In genomic region chr4:78551420-78552351, GRCh38 we compare ENCODE assay signal across 8 cellular contexts.
DNase-seq lines count a peak whose midpoint lies in the region; ATAC-seq lines count a peak whose summit lies in the region.

ANXA3 (plus strand) TSS chr4:78551770; CDS start chr4:78554474, 2,704 bp downstream.

- H3K4me1 Mint-ChIP-seq in central memory CD8-positive, alpha-beta T cell = peaks cover 6% of the 10 kb centered on the region

- no peak within 1 kb of the TSS for H3K27ac ChIP-seq in BLaER1 treated with 17β-estradiol and CSF1 and Interleukin-3, amounts not matched to agents 10 nM and 100 nM
- peak within 1 kb of the TSS; percentile 46 for H3K27ac ChIP-seq in layer of hippocampus (ENCODE audit: low read depth, low read length)
- H3K27ac ChIP-seq in effector memory CD4-positive, alpha-beta T cell (ENCODE audit: insufficient read depth, low read length, poor library complexity, severe bottlenecking) = no peak within 1 kb of the TSS

- H3K9me3 ChIP-seq in BLaER1 treated with 17β-estradiol and CSF1 and Interleukin-3, amounts not matched to agents 10 nM and 100 nM (replicated peaks in 1 of 11) = peaks cover 8 to 31% (median 17%) of the 10 kb centered on the region in 11 experiments
- no peaks in the 10 kb centered on the region for H3K9me3 ChIP-seq in effector memory CD4-positive, alpha-beta T cell (ENCODE audit: control insufficient read depth, low read length)

- no peak within 1 kb of the TSS for H3K27ac Mint-ChIP-seq in central memory CD8-positive, alpha-beta T cell (ENCODE audit: low read depth)

- peak within 1 kb of the TSS in 6 of 11 experiments; percentile 13 to 54 (median 28); a peak in 5 of 22 replicates for H3K9ac ChIP-seq in BLaER1 treated with 17β-estradiol and CSF1 and Interleukin-3, amounts not matched to agents 10 nM and 100 nM

- peak within 1 kb of the TSS; percentile 68 for H3K4me3 Mint-ChIP-seq in central memory CD8-positive, alpha-beta T cell

- no peaks in the 10 kb centered on the region for H3K36me3 ChIP-seq in BLaER1 treated with 17β-estradiol and CSF1 and Interleukin-3, amounts not matched to agents 10 nM and 100 nM
- H3K36me3 ChIP-seq in effector memory CD4-positive, alpha-beta T cell (ENCODE audit: control insufficient read depth, insufficient read depth, low read length) = no peaks in the 10 kb centered on the region

- H3K9me3 Mint-ChIP-seq in central memory CD8-positive, alpha-beta T cell = no peaks in the 10 kb centered on the region

- H3K4me2 ChIP-seq in BLaER1 treated with 17β-estradiol and CSF1 and Interleukin-3, amounts not matched to agents 10 nM and 100 nM = peak within 1 kb of the TSS; percentile 63 to 84 (median 75)

- H3K27me3 Mint-ChIP-seq in central memory CD8-positive, alpha-beta T cell = peaks cover 58% of the 10 kb centered on the region

- H3K4me3 ChIP-seq in BLaER1 treated with 17β-estradiol and CSF1 and Interleukin-3, amounts not matched to agents 10 nM and 100 nM = peak within 1 kb of the TSS; percentile 36 to 66 (median 50)
- H3K4me3 ChIP-seq in effector memory CD4-positive, alpha-beta T cell (ENCODE audit: insufficient read depth, low read depth, low read length, poor library complexity, severe bottlenecking) = no peak within 1 kb of the TSS

- peaks cover 21 to 39% (median 32%) of the 10 kb centered on the region in 11 experiments for H3K27me3 ChIP-seq in BLaER1 treated with 17β-estradiol and CSF1 and Interleukin-3, amounts not matched to agents 10 nM and 100 nM
- peaks cover 6% of the 10 kb centered on the region for H3K27me3 ChIP-seq in layer of hippocampus (ENCODE audit: control insufficient read depth, insufficient read depth, low read length)
- peaks cover 7% of the 10 kb centered on the region for H3K27me3 ChIP-seq in effector memory CD4-positive, alpha-beta T cell (replicated peaks; ENCODE audit: control insufficient read depth, insufficient read depth, low read length, poor library complexity, severe bottlenecking)

- no peaks in the 10 kb centered on the region for H4K20me1 ChIP-seq in BLaER1 treated with 17β-estradiol and CSF1 and Interleukin-3, amounts not matched to agents 10 nM and 100 nM

- peaks cover 10 to 19% (median 17%) of the 10 kb centered on the region in 10 experiments; a peak in 17 of 20 replicates for H3K4me1 ChIP-seq in BLaER1 treated with 17β-estradiol and CSF1 and Interleukin-3, amounts not matched to agents 10 nM and 100 nM
- H3K4me1 ChIP-seq in effector memory CD4-positive, alpha-beta T cell (ENCODE audit: control insufficient read depth, insufficient read depth, low read length, poor library complexity, severe bottlenecking) = no peaks in the 10 kb centered on the region

- peak; percentile 52 for ATAC-seq in GM21360 (IDR thresholded peaks at IDR 0.05; ENCODE audit: unreplicated experiment)
- ATAC-seq in central memory CD8-positive, alpha-beta T cell (replicated peaks; ENCODE audit: extremely low read depth, poor library complexity, severe bottlenecking) = no peak

- no peaks in the 10 kb centered on the region for H3K36me3 Mint-ChIP-seq in central memory CD8-positive, alpha-beta T cell (ENCODE audit: insufficient read depth)

- DNase-seq in NCI-H69 (lab: John Stamatoyannopoulos, UW) (peak; percentile 77), epidermal melanocyte (ENCODE audit: insufficient read length, low spot score) (no peak)
- DNase-seq in central memory CD8-positive, alpha-beta T cell (ENCODE audit: low spot score in 2 of 2) = no peak
- peak; percentile 1 for DNase-seq in stimulated activated CD8-positive, alpha-beta memory T cell treated with anti-CD3 and anti-CD28 coated beads, Interleukin-4, amount 100 ng/mL, for 24 hours (ENCODE audit: low read depth)
- no peak for DNase-seq in effector memory CD4-positive, alpha-beta T cell

Comparison
In these comparisons a context has a peak if more than half of its experiments do, and no peak if none do; other contexts are left out.
1. DNase-seq: peak in NCI-H69 (single experiment) and stimulated activated CD8-positive, alpha-beta memory T cell treated with anti-CD3 and anti-CD28 coated beads, Interleukin-4, amount 100 ng/mL, for 24 hours (single experiment); none in central memory CD8-positive, alpha-beta T cell (0 of 2), effector memory CD4-positive, alpha-beta T cell (0 of 3) and epidermal melanocyte (single experiment).